17 cellular contexts compared by ENCODE assay signal in genomic region chr5:92659246-92659645, GRCh38.
DNase-seq lines count a peak whose midpoint lies in the region; FAIRE-seq and TF ChIP-seq lines count a peak whose summit lies in the region.
"Had no signal": no experiment of that assay in that cellular context is flagged by ENCODE, and none has a peak within 500 bp of the region (broad histone marks: within the 10 kb centered on the region; RNA-seq: fewer than 3 reads in every experiment).

No MANE protein-coding gene starts in this region.

- no peak for TF ChIP-seq POLR2A in H1 (IDR thresholded peaks at IDR 0.05; ENCODE audit: control extremely low read depth in 1 of 2, low read depth in 2 of 2, low read length in 2 of 2)
- TF ChIP-seq POLR2A in tibial nerve (IDR thresholded peaks at IDR 0.05) = no peak

- H2AK5ac ChIP-seq in H1 (ENCODE audit: low read depth, low read length) = no peak overlapping the region

- POLR2A ChIA-PET in H1 (lab: Charles Lee; ENCODE audit: partially characterized antibody) = no interaction called here

- H3K4me1 ChIP-seq in H1 (replicated peaks in 1 of 4; ENCODE audit: control insufficient read depth in 3 of 4, insufficient read depth in 4 of 4, low read length in 3 of 4) (peaks cover 0 to 4% (median 0%) of the 10 kb centered on the region in 4 experiments; a peak in 1 of 7 replicates), tibial nerve (no peaks in the 10 kb centered on the region)

- no peak for TF ChIP-seq EP300 in H1 (IDR thresholded peaks at IDR 0.05; ENCODE audit: borderline replicate concordance in 1 of 2, low read depth in 2 of 2, low read length in 2 of 2)
- TF ChIP-seq EP300 in tibial nerve (IDR thresholded peaks at IDR 0.05) = no peak

- peak overlapping the region; percentile 10; the same call in 1 of the 2 replicates for H3K27ac ChIP-seq in SK-N-MC
- H3K27ac ChIP-seq in H1 (ENCODE audit: low read depth, low read length) = no peak overlapping the region
- no peak overlapping the region for H3K27ac ChIP-seq in tibial nerve
- H3K27ac ChIP-seq: HL-60 had no signal

- no peak overlapping the region for H3K14ac ChIP-seq in H1 (ENCODE audit: insufficient read length)

- no peaks in the 10 kb centered on the region for H3K27me3 ChIP-seq in H1 (replicated peaks in 1 of 4; ENCODE audit: control insufficient read depth in 3 of 4, extremely low read depth in 1 of 4, insufficient read depth in 3 of 4, low read length in 3 of 4)
- H3K27me3 ChIP-seq in tibial nerve = no peaks in the 10 kb centered on the region

- H3K27ac Mint-ChIP-seq in nephron progenitor cell = peak overlapping the region; percentile 27
- H3K27ac Mint-ChIP-seq: B cell; CD4-positive, alpha-beta memory T cell had no signal

- H3K18ac ChIP-seq in H1 (ENCODE audit: extremely low read depth, low read length) = no peak overlapping the region

- no peaks in the 10 kb centered on the region for H3K9me3 Mint-ChIP-seq in nephron progenitor cell

- no peak overlapping the region for H4K5ac ChIP-seq in H1 (ENCODE audit: insufficient read length, low read depth, low read length)

- H4K8ac ChIP-seq in H1 (ENCODE audit: extremely low read depth, insufficient read depth, low read length) = no peak overlapping the region

- no peak overlapping the region for H3K9ac ChIP-seq in SK-N-MC (ENCODE audit: insufficient read length)
- no peak overlapping the region for H3K9ac ChIP-seq in H1 (replicated peaks in 1 of 4; ENCODE audit: extremely low read depth in 1 of 4, low read depth in 3 of 4, low read length in 3 of 4)

- no peaks in the 10 kb centered on the region for H3K23me2 ChIP-seq in H1 (ENCODE audit: low read depth, low read length)

- H3K36me3 Mint-ChIP-seq in nephron progenitor cell (ENCODE audit: low read depth) = no peaks in the 10 kb centered on the region
- H3K36me3 Mint-ChIP-seq: CD4-positive, alpha-beta memory T cell had no signal

- H3K9me3 ChIP-seq in SK-N-MC (ENCODE audit: low read depth, low read length) (no peaks in the 10 kb centered on the region), H1 (ENCODE audit: insufficient read depth in 2 of 2, low read depth in 1 of 2, low read length in 1 of 2) (no peaks in the 10 kb centered on the region), tibial nerve (no peaks in the 10 kb centered on the region)

- H2BK20ac ChIP-seq in H1 (ENCODE audit: low read length) = no peak overlapping the region

- H3K4me1 Mint-ChIP-seq in nephron progenitor cell = peaks cover 13% of the 10 kb centered on the region
- H3K4me1 Mint-ChIP-seq: B cell; CD4-positive, alpha-beta memory T cell had no signal

- H2BK120ac ChIP-seq in H1 (replicated peaks; ENCODE audit: low read depth, low read length) = no peak overlapping the region

- TF ChIP-seq CTCF in H1 (IDR thresholded peaks at IDR 0.05; ENCODE audit: control extremely low read depth in 1 of 3, insufficient read depth in 1 of 3, low read depth in 1 of 3, low read length in 3 of 3) (no peak), nephron progenitor cell (IDR thresholded peaks at IDR 0.05) (no peak), tibial nerve (IDR thresholded peaks at IDR 0.05) (no peak)

- no peak overlapping the region for H4K91ac ChIP-seq in H1 (replicated peaks; ENCODE audit: insufficient read length, low read length)

- H3K4me3 ChIP-seq in SK-N-MC (no peak overlapping the region), H1 (ENCODE audit: extremely low read depth in 1 of 4, insufficient read depth in 2 of 4, low read depth in 3 of 4, low read length in 4 of 4) (no peak overlapping the region), tibial nerve (no peak overlapping the region)

- CTCF ChIA-PET in H1 (lab: Charles Lee; ENCODE audit: partially characterized antibody) = interaction anchor here (0.7 kb wide), 1 partner anchor 21 kb away, joined by 3 read pairs; no protein-coding TSS in a partner anchor

- no peaks in the 10 kb centered on the region for H3K36me3 ChIP-seq in SK-N-MC (ENCODE audit: insufficient read depth, low read length)
- no peaks in the 10 kb centered on the region for H3K36me3 ChIP-seq in H1 (ENCODE audit: control insufficient read depth in 2 of 4, insufficient read depth in 4 of 4, low read length in 3 of 4)
- no peaks in the 10 kb centered on the region for H3K36me3 ChIP-seq in tibial nerve

- no peak for FAIRE-seq in H1 (lab: Jason Lieb, UNC)
- FAIRE-seq: A204.1, GM12892 had no signal

- no peak overlapping the region for H3K4me2 ChIP-seq in H1 (ENCODE audit: insufficient read depth in 1 of 2, low read depth in 2 of 2, low read length in 2 of 2)

- no peak overlapping the region for H3K23ac ChIP-seq in H1 (ENCODE audit: insufficient read length)

- H2AFZ ChIP-seq in H1 (ENCODE audit: low read length) = peak overlapping the region; percentile 12; the same call in 1 of the 2 replicates

- H2BK5ac ChIP-seq in H1 (ENCODE audit: low read depth, low read length) = no peak overlapping the region

- H3K56ac ChIP-seq in H1 (replicated peaks; ENCODE audit: insufficient read length, low read depth, low read length) = no peak overlapping the region

- no peak overlapping the region for H3K4ac ChIP-seq in H1 (replicated peaks; ENCODE audit: insufficient read length, low read depth, low read length)

- H3K79me2 ChIP-seq in H1 (ENCODE audit: control insufficient read depth in 1 of 2, insufficient read depth in 2 of 2, low read length in 2 of 2) = no peaks in the 10 kb centered on the region

- no peak for TF ChIP-seq RAD21 in H1 (IDR thresholded peaks at IDR 0.05 in 1 of 2, conservative IDR thresholded peaks at IDR 0.05 in 1 of 2; ENCODE audit: low read depth in 2 of 2, low read length in 2 of 2)

- DNase-seq in SK-N-MC (ENCODE audit: low read depth, low spot score) (no peak), H1 (ENCODE audit: low read depth in 1 of 2, low spot score in 2 of 2) (no peak), nephron progenitor cell (no peak), NCI-H748 (lab: John Stamatoyannopoulos, UW; ENCODE audit: unreplicated experiment) (no peak), NCI-H1694 (lab: John Stamatoyannopoulos, UW) (no peak), epidermal melanocyte (ENCODE audit: insufficient read length, low spot score) (no peak), tibial nerve (ENCODE audit: low spot score in 2 of 2) (no peak)
- DNase-seq: C1 segment of cervical spinal cord; CD4-positive, alpha-beta memory T cell; DMS153; DND-41; GDM1; HCEC 1CT had no signal

- H2BK12ac ChIP-seq in H1 (ENCODE audit: low read depth, low read length) = no peak overlapping the region

- no peaks in the 10 kb centered on the region for H3K79me1 ChIP-seq in H1 (ENCODE audit: low read depth, low read length)

- no peak overlapping the region for H3K4me3 Mint-ChIP-seq in nephron progenitor cell
- H3K4me3 Mint-ChIP-seq: B cell; CD4-positive, alpha-beta memory T cell had no signal

- no peaks in the 10 kb centered on the region for H4K20me1 ChIP-seq in H1 (replicated peaks in 1 of 2; ENCODE audit: control insufficient read depth in 1 of 2, insufficient read depth in 2 of 2, low read length in 2 of 2)

- no peak overlapping the region for H2BK15ac ChIP-seq in H1 (ENCODE audit: low read length)

- H3K27me3 Mint-ChIP-seq in nephron progenitor cell (ENCODE audit: low read depth, poor library complexity) = no peaks in the 10 kb centered on the region
- H3K27me3 Mint-ChIP-seq: B cell; CD4-positive, alpha-beta memory T cell had no signal

TF ChIP-seq in H1, 55 proteins besides CTCF, POLR2A, EP300 and RAD21:
- TF ChIP-seq BCL11A (IDR thresholded peaks at IDR 0.05; ENCODE audit: low read depth in 2 of 2, low read length in 2 of 2) (no peak), SAP30 (IDR thresholded peaks at IDR 0.05; ENCODE audit: insufficient read depth, insufficient replicate concordance, low read length) (no peak), HDAC2 (IDR thresholded peaks at IDR 0.05; ENCODE audit: borderline replicate concordance in 1 of 2, low read depth in 2 of 2, low read length in 2 of 2) (no peak), TBP (IDR thresholded peaks at IDR 0.05; ENCODE audit: low read depth, low read length) (no peak), RFX5 (IDR thresholded peaks at IDR 0.05; ENCODE audit: borderline replicate concordance, low read depth, low read length) (no peak), TAF7 (optimal IDR thresholded peaks at IDR 0.05; ENCODE audit: borderline replicate concordance, low read depth, low read length) (no peak), RNF2 (IDR thresholded peaks at IDR 0.05; ENCODE audit: borderline replicate concordance, low read depth, low read length, missing control alignments, poor library complexity, severe bottlenecking) (no peak), EGR1 (IDR thresholded peaks at IDR 0.05; ENCODE audit: borderline replicate concordance, low read depth, low read length) (no peak)
